In the genomic region with DNA sequence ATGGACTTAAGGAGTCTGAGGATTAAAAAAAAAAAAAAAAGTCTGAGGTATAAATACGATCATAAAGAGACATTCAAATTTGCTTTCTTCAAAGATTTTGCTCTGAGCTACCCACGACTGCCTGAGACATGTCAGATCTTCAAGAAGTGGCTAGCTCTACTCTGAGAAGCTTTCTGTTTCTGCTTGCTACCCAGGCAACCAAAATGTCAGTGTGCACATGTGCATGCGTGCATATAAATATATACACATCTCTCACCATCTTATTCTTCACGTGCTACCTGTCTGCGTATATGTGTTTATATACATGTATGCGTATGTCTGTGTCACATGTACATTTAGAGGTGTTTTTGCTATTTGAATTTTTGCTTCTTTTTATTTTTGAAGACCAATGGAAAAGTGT, we compare ENCODE assay signal across 17 cellular contexts.
DNase-seq lines count a peak whose midpoint lies in the region; ATAC-seq and TF ChIP-seq lines count a peak whose summit lies in the region.
"Had no signal": no experiment of that assay in that cellular context is flagged by ENCODE, and none has a peak within 500 bp of the region (broad histone marks: within the 10 kb centered on the region; RNA-seq: fewer than 3 reads in every experiment).

No MANE protein-coding gene starts in this region.

- ATAC-seq in RWPE2 (ENCODE audit: low read depth): no peak

- no peaks in the 10 kb centered on the region for H3K9me2 ChIP-seq in neural cell (ENCODE audit: insufficient read depth, low read length)

- no peaks in the 10 kb centered on the region for H3F3A ChIP-seq in neural cell (ENCODE audit: insufficient read depth, low read length, poor library complexity, severe bottlenecking)

- H3K9me3 Mint-ChIP-seq in HFFc6 (no peaks in the 10 kb centered on the region), endothelial cell (ENCODE audit: unreplicated experiment) (no peaks in the 10 kb centered on the region)
- no peaks in the 10 kb centered on the region for H3K9me3 Mint-ChIP-seq in activated CD4-positive, alpha-beta T cell treated with anti-CD3 and anti-CD28 coated beads, Interleukin-2, amount 10 ng/mL, durations not matched to agents 24 days and 14 days

- H3K79me2 ChIP-seq in neural cell (replicated peaks; ENCODE audit: insufficient read depth, low read length): no peaks in the 10 kb centered on the region

- H3K4me3 ChIP-seq in RWPE2 (ENCODE audit: severe bottlenecking) (no peak overlapping the region), adrenal gland (no peak overlapping the region), neural cell (ENCODE audit: low read length) (no peak overlapping the region), coronary artery (no peak overlapping the region)

- peak; percentile 7 for TF ChIP-seq RAD21 in neural cell (conservative IDR thresholded peaks at IDR 0.05)

- peak overlapping the region; percentile 24; the same call in 1 of the 2 replicates for H3K4me3 Mint-ChIP-seq in HFFc6
- H3K4me3 Mint-ChIP-seq in activated CD4-positive, alpha-beta T cell treated with anti-CD3 and anti-CD28 coated beads, Interleukin-2, amount 10 ng/mL, durations not matched to agents 24 days and 14 days: no peak overlapping the region
- no peak overlapping the region for H3K4me3 Mint-ChIP-seq in endothelial cell (ENCODE audit: unreplicated experiment)

- H3K36me3 ChIP-seq in RWPE2 (ENCODE audit: low read depth) (no peaks in the 10 kb centered on the region), adrenal gland (replicated peaks in 1 of 2) (no peaks in the 10 kb centered on the region), neural cell (ENCODE audit: insufficient read depth, low read length) (no peaks in the 10 kb centered on the region)

- peak overlapping the region; percentile 39 for H3K27ac ChIP-seq in RWPE2 (ENCODE audit: poor library complexity, severe bottlenecking)
- H3K27ac ChIP-seq in adrenal gland: peak overlapping the region in 3 of 5 donors; percentile 0 to 49 (median 4)
- H3K27ac ChIP-seq in neural cell (ENCODE audit: low read length): peak overlapping the region; percentile 21
- H3K27ac ChIP-seq in coronary artery: no peak overlapping the region

- peaks cover 12% of the 10 kb centered on the region for H3K4me1 ChIP-seq in RWPE2 (ENCODE audit: insufficient read depth, poor library complexity, severe bottlenecking)
- H3K4me1 ChIP-seq in adrenal gland (replicated peaks in 1 of 2): peaks cover 6 to 16% of the 10 kb centered on the region in 2 donors

- 81 to 92% (median 90%) methylated on average over 6 of the region's 6 CpGs for WGBS in adrenal gland, 4 donors

- no peak overlapping the region for H2AFZ ChIP-seq in neural cell (ENCODE audit: low read depth, low read length)

- H3K27me3 Mint-ChIP-seq in HFFc6 (ENCODE audit: insufficient read depth) (no peaks in the 10 kb centered on the region; the same call in 1 of the 2 replicates), endothelial cell (ENCODE audit: unreplicated experiment) (no peaks in the 10 kb centered on the region)
- no peaks in the 10 kb centered on the region for H3K27me3 Mint-ChIP-seq in activated CD4-positive, alpha-beta T cell treated with anti-CD3 and anti-CD28 coated beads, Interleukin-2, amount 10 ng/mL, durations not matched to agents 24 days and 14 days

- intact Hi-C loops in adrenal gland (cut with DNase I): no loop called here
- intact Hi-C loops in activated CD4-positive, alpha-beta T cell treated with anti-CD3 and anti-CD28 coated beads, Interleukin-2, amount 10 ng/mL, durations not matched to agents 24 days and 14 days (cut with micrococcal nuclease): no loop called here

- H4K20me1 ChIP-seq in neural cell (ENCODE audit: insufficient read depth): no peaks in the 10 kb centered on the region

- H3K4me1 Mint-ChIP-seq in HFFc6 (ENCODE audit: low read depth) (peaks cover 42% of the 10 kb centered on the region), endothelial cell (ENCODE audit: unreplicated experiment) (peaks cover 8% of the 10 kb centered on the region)
- no peaks in the 10 kb centered on the region for H3K4me1 Mint-ChIP-seq in activated CD4-positive, alpha-beta T cell treated with anti-CD3 and anti-CD28 coated beads, Interleukin-2, amount 10 ng/mL, durations not matched to agents 24 days and 14 days

- H3K27me3 ChIP-seq in RWPE2 (ENCODE audit: insufficient read depth, poor library complexity, severe bottlenecking): no peaks in the 10 kb centered on the region
- no peaks in the 10 kb centered on the region for H3K27me3 ChIP-seq in adrenal gland
- H3K27me3 ChIP-seq in neural cell (ENCODE audit: insufficient read depth, low read depth, low read length): no peaks in the 10 kb centered on the region

- no peak overlapping the region; the same call in 1 of the 2 replicates for H3K27ac Mint-ChIP-seq in HFFc6
- H3K27ac Mint-ChIP-seq in activated CD4-positive, alpha-beta T cell treated with anti-CD3 and anti-CD28 coated beads, Interleukin-2, amount 10 ng/mL, durations not matched to agents 24 days and 14 days: no peak overlapping the region
- no peak overlapping the region for H3K27ac Mint-ChIP-seq in endothelial cell (ENCODE audit: unreplicated experiment)

- no peak overlapping the region for H3K4me2 ChIP-seq in neural cell (ENCODE audit: low read length)

- H3K9ac ChIP-seq in neural cell (ENCODE audit: low read length): no peak overlapping the region

- DNase-seq in HFFc6 (no peak), RWPE2 (ENCODE audit: low spot score) (no peak), adrenal gland (no peak), coronary artery (ENCODE audit: low spot score) (no peak), LoVo (ENCODE audit: low spot score) (no peak), endothelial cell (ENCODE audit: low spot score) (no peak)
- no peak for DNase-seq in activated CD4-positive, alpha-beta T cell treated with anti-CD3 and anti-CD28 coated beads, Interleukin-2, amount 10 ng/mL, durations not matched to agents 24 days and 14 days
- DNase-seq: ACHN, DMS79 treated with DMSO at 0.1 percent for 48 hours, H7, KBM-7, MM.1S, NCI-H1048, NCI-H1694, NCI-H526 treated with DMSO at 0.1 percent for 48 hours, Right ventricle myocardium superior had no signal

- peaks cover 18% of the 10 kb centered on the region for H3K36me3 Mint-ChIP-seq in HFFc6 (ENCODE audit: low read depth)
- no peaks in the 10 kb centered on the region for H3K36me3 Mint-ChIP-seq in activated CD4-positive, alpha-beta T cell treated with anti-CD3 and anti-CD28 coated beads, Interleukin-2, amount 10 ng/mL, durations not matched to agents 24 days and 14 days (ENCODE audit: low read depth)
- H3K36me3 Mint-ChIP-seq in endothelial cell (ENCODE audit: low read depth, unreplicated experiment): no peaks in the 10 kb centered on the region

- H3K9me3 ChIP-seq in RWPE2 (ENCODE audit: severe bottlenecking): no peaks in the 10 kb centered on the region
- H3K9me3 ChIP-seq in adrenal gland (replicated peaks in 1 of 3): no peaks in the 10 kb centered on the region
- H3K9me3 ChIP-seq in neural cell (ENCODE audit: low read length): no peaks in the 10 kb centered on the region

- no peak for TF ChIP-seq POLR2A in adrenal gland (IDR thresholded peaks at IDR 0.05)

- TF ChIP-seq EP300 in neural cell (conservative IDR thresholded peaks at IDR 0.05; ENCODE audit: poor library complexity, severe bottlenecking): peak; percentile 53

- no peak for TF ChIP-seq CTCF in HFFc6 (IDR thresholded peaks at IDR 0.05)
- TF ChIP-seq CTCF in RWPE2 (IDR thresholded peaks at IDR 0.05; ENCODE audit: poor library complexity, severe bottlenecking): no peak
- no peak for TF ChIP-seq CTCF in adrenal gland (IDR thresholded peaks at IDR 0.05)
- TF ChIP-seq CTCF in neural cell (IDR thresholded peaks at IDR 0.05; ENCODE audit: poor library complexity, severe bottlenecking): no peak
- TF ChIP-seq CTCF in coronary artery (IDR thresholded peaks at IDR 0.05): no peak
- TF ChIP-seq CTCF in endothelial cell (IDR thresholded peaks at IDR 0.05; ENCODE audit: unreplicated experiment): no peak

TF ChIP-seq in neural cell, 6 proteins besides CTCF, POLR2A, EP300 and RAD21:
- TF ChIP-seq POLR2AphosphoS5 (IDR thresholded peaks at IDR 0.05) (peak; percentile 40), TAF1 (IDR thresholded peaks at IDR 0.05; ENCODE audit: low read depth) (no peak), SMC3 (conservative IDR thresholded peaks at IDR 0.05; ENCODE audit: poor library complexity) (peak; percentile 1), EZH2 (IDR thresholded peaks at IDR 0.05; ENCODE audit: borderline replicate concordance, insufficient read depth, low read length, poor library complexity, severe bottlenecking) (no peak), MXI1 (conservative IDR thresholded peaks at IDR 0.05; ENCODE audit: poor library complexity, severe bottlenecking) (peak; percentile 55)
- TF ChIP-seq, protein P1, sequence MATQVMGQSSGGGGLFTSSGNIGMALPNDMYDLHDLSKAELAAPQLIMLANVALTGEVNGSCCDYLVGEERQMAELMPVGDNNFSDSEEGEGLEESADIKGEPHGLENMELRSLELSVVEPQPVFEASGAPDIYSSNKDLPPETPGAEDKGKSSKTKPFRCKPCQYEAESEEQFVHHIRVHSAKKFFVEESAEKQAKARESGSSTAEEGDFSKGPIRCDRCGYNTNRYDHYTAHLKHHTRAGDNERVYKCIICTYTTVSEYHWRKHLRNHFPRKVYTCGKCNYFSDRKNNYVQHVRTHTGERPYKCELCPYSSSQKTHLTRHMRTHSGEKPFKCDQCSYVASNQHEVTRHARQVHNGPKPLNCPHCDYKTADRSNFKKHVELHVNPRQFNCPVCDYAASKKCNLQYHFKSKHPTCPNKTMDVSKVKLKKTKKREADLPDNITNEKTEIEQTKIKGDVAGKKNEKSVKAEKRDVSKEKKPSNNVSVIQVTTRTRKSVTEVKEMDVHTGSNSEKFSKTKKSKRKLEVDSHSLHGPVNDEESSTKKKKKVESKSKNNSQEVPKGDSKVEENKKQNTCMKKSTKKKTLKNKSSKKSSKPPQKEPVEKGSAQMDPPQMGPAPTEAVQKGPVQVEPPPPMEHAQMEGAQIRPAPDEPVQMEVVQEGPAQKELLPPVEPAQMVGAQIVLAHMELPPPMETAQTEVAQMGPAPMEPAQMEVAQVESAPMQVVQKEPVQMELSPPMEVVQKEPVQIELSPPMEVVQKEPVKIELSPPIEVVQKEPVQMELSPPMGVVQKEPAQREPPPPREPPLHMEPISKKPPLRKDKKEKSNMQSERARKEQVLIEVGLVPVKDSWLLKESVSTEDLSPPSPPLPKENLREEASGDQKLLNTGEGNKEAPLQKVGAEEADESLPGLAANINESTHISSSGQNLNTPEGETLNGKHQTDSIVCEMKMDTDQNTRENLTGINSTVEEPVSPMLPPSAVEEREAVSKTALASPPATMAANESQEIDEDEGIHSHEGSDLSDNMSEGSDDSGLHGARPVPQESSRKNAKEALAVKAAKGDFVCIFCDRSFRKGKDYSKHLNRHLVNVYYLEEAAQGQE (IDR thresholded peaks at IDR 0.05; ENCODE audit: borderline replicate concordance): no peak

Comparison
In these comparisons a context has a peak if more than half of its experiments do, and no peak if none do; other contexts are left out.
1. H3K27ac ChIP-seq: peak in RWPE2 (single experiment), adrenal gland (3 of 5) and neural cell (single experiment); none in coronary artery (0 of 2).